Comparison of ENCODE assay signal across 8 cellular contexts in the genomic region with DNA sequence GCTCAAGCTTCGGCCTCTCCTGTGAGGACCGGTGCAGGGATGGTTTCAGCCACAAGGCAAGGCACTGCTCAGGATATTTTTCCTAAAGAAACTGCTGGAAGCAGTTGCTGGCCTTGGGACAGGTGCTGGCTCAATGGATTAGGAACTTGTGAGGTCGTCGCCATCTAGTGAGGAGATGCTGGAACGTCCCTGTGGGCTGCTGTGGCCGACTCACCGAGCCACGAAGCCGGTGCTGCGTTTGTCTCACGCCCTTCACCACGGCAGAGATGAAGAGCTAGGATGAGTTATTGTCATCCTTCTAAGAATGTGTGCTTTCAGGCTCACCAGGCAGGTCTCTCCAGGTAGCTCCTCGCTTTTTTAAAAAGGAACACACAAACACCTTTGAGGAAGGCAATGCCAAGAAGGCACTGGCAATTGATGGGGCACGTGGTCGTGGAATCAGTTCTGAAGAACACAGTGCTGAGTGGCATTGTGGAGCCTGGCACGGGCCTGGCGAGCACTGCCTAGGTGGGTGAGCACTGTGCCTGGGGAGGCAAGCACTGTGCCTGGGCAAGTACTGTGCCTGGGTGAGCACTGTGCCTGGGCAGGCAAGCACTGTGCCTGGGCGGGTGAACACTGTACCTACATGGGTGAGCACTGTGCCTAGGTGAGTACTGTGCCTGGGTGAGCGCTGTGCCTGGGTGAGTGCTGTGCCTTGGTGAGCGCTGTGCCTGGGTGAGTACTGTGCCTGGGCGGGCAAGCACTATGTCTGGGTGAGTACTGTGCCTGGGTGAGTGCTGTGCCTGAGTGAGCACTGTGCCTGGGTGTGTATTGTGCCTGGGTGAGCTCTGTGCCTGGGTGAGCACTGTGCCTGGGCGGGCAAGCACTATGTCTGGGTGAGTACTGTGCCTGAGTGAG.
A peak's percentile ranks its signal among the peaks of the same experiment; 100 is the strongest.
DNase-seq lines count a peak whose midpoint lies in the region; ATAC-seq, FAIRE-seq and TF ChIP-seq lines count a peak whose summit lies in the region.

No MANE protein-coding gene starts in this region.

- no peak overlapping the region for H3K23ac ChIP-seq in IMR-90 (ENCODE audit: low read depth, low read length)

- H3K27me3 ChIP-seq in IMR-90 (ENCODE audit: control insufficient read depth, insufficient read depth, low read length) = peaks cover 2% of the 10 kb centered on the region; the same call in 1 of the 2 replicates
- peaks cover 90% of the 10 kb centered on the region for H3K27me3 ChIP-seq in SJSA1 (replicated peaks)

- intact Hi-C loops in IMR-90 (cut with micrococcal nuclease) = loop anchor here (1.0 to 2.0 kb wide), 2 partner anchors 393 to 546 kb away; a partner anchor contains a TSS

- TF ChIP-seq CTCF in IMR-90 (conservative IDR thresholded peaks at IDR 0.05; ENCODE audit: low read depth, low read length) (peak; percentile 45), progenitor cell of endocrine pancreas (IDR thresholded peaks at IDR 0.05; ENCODE audit: unreplicated experiment) (peak; percentile 56)

- WGBS in IMR-90 (ENCODE audit: extremely low coverage in 2 of 2, insufficient read length in 1 of 2), 2 experiments = 71% methylated on average over 7 of the region's 22 CpGs; no CpG with 5 or more reads in 1 of the 2 experiments

- no peaks in the 10 kb centered on the region for H3K36me3 ChIP-seq in IMR-90 (ENCODE audit: control insufficient read depth, insufficient read depth, low read length)
- no peaks in the 10 kb centered on the region; the same call in 1 of the 2 replicates for H3K36me3 ChIP-seq in SJSA1

- no peak overlapping the region for H3K14ac ChIP-seq in IMR-90 (replicated peaks; ENCODE audit: low read depth, low read length)

- no peak overlapping the region for H2AFZ ChIP-seq in IMR-90 (replicated peaks; ENCODE audit: low read length, poor library complexity)

- H2BK15ac ChIP-seq in IMR-90 (ENCODE audit: low read depth, low read length) = no peak overlapping the region

- peaks cover 5% of the 10 kb centered on the region for H3K9me3 Mint-ChIP-seq in progenitor cell of endocrine pancreas (ENCODE audit: low read depth)

- TF ChIP-seq RAD21 in IMR-90 (IDR thresholded peaks at IDR 0.05; ENCODE audit: low read length) = peak; percentile 51

- H2AK9ac ChIP-seq in IMR-90 (replicated peaks; ENCODE audit: low read depth, low read length, poor library complexity) = no peak overlapping the region

- H3K27ac Mint-ChIP-seq in progenitor cell of endocrine pancreas = no peak overlapping the region

- H3K27ac ChIP-seq in IMR-90 (ENCODE audit: insufficient read depth, low read length) = no peak overlapping the region
- no peak overlapping the region for H3K27ac ChIP-seq in SJSA1

- TF ChIP-seq POLR2A in IMR-90 (IDR thresholded peaks at IDR 0.05; ENCODE audit: low read depth, low read length) = no peak

- peak; percentile 89 for ATAC-seq in IMR-90 (ENCODE audit: low read depth)
- no peak for ATAC-seq in GM21390 (IDR thresholded peaks at IDR 0.05; ENCODE audit: unreplicated experiment)
- no peak for ATAC-seq in GM19035 (IDR thresholded peaks at IDR 0.05; ENCODE audit: unreplicated experiment)

- H3K56ac ChIP-seq in IMR-90 (ENCODE audit: extremely low read depth, insufficient read depth, low read length) = no peak overlapping the region

- H2BK120ac ChIP-seq in IMR-90 (ENCODE audit: low read depth, low read length) = no peak overlapping the region

- no peak overlapping the region for H2BK5ac ChIP-seq in IMR-90 (ENCODE audit: low read depth, low read length, poor library complexity, severe bottlenecking)

- no peak overlapping the region for H4K91ac ChIP-seq in IMR-90 (ENCODE audit: insufficient read depth, low read depth, low read length)

- H3K27me3 Mint-ChIP-seq in progenitor cell of endocrine pancreas = peaks cover 33% of the 10 kb centered on the region

- no peaks in the 10 kb centered on the region for H3K9me3 ChIP-seq in IMR-90 (ENCODE audit: control insufficient read depth, insufficient read depth, low read length)
- peaks cover 5% of the 10 kb centered on the region; the same call in 1 of the 2 replicates for H3K9me3 ChIP-seq in SJSA1 (replicated peaks)

- no peak overlapping the region for H4K8ac ChIP-seq in IMR-90 (ENCODE audit: low read depth in 2 of 2, low read length in 2 of 2)

- FAIRE-seq in frontal cortex (lab: Jason Lieb, UNC) = no peak

- no peak overlapping the region for H2AK5ac ChIP-seq in IMR-90 (ENCODE audit: low read depth, low read length)

- POLR2A ChIA-PET in IMR-90 (lab: Charles Lee; ENCODE audit: unreplicated experiment) = no interaction called here

- H3K4me3 Mint-ChIP-seq in progenitor cell of endocrine pancreas (ENCODE audit: low read depth) = no peak overlapping the region

- H3K4me2 ChIP-seq in IMR-90 (ENCODE audit: low read depth, low read length) = no peak overlapping the region

- no peaks in the 10 kb centered on the region for H3K9me1 ChIP-seq in IMR-90 (ENCODE audit: insufficient read depth, low read length)

- H3K9ac ChIP-seq in IMR-90 (ENCODE audit: low read depth, low read length) = no peak overlapping the region

- no peaks in the 10 kb centered on the region for H4K20me1 ChIP-seq in IMR-90 (ENCODE audit: insufficient read depth, low read length)

- dilution Hi-C loops in IMR-90 (cut with HindIII; ENCODE audit: low sequenced_read_pairs, unreplicated experiment) = no loop called here

- CTCF ChIA-PET in IMR-90 (lab: Yijun Ruan, JAX) = interaction anchor here (0.7 kb wide), 1 partner anchor 392 kb away, joined by 3 read pairs; no protein-coding TSS in a partner anchor

- DNase-seq in DMS79 (lab: John Stamatoyannopoulos, UW) = peak; percentile 72
- peak; percentile 47 for DNase-seq in IMR-90
- peak; percentile 48 to 72 for DNase-seq in SJSA1 (ENCODE audit: low read depth in 1 of 2, low spot score in 2 of 2)
- DNase-seq in frontal cortex (ENCODE audit: low spot score in 2 of 2) = peak; percentile 59 to 71
- DNase-seq in progenitor cell of endocrine pancreas (ENCODE audit: low spot score, unreplicated experiment) = no peak
- no peak for DNase-seq in activated CD4-positive, CD25-positive, alpha-beta regulatory T cell treated with anti-CD3 and anti-CD28 coated beads, Interleukin-2, amount 50 U/mL, for 72 hours

- H3K4me3 ChIP-seq in IMR-90 (ENCODE audit: insufficient read depth, low read depth, low read length) (no peak overlapping the region), SJSA1 (no peak overlapping the region)

- H3K18ac ChIP-seq in IMR-90 (ENCODE audit: low read depth, low read length) = no peak overlapping the region

- no peaks in the 10 kb centered on the region for H3K79me1 ChIP-seq in IMR-90 (ENCODE audit: low read depth in 1 of 2, low read length in 2 of 2)

- no TSS peak for BruUV-seq in IMR-90 (replicated peaks; lab: Mats Ljungman, UMichigan)

- H2BK20ac ChIP-seq in IMR-90 (ENCODE audit: low read depth, low read length) = no peak overlapping the region

- in situ Hi-C loops in IMR-90 (cut with MboI; ENCODE audit: low sequenced_read_pairs) = no loop called here

- no peaks in the 10 kb centered on the region for H3K36me3 Mint-ChIP-seq in progenitor cell of endocrine pancreas (ENCODE audit: insufficient read depth)

- no peaks in the 10 kb centered on the region for H3K4me1 Mint-ChIP-seq in progenitor cell of endocrine pancreas (ENCODE audit: low read depth)

- no peak overlapping the region for H3K4ac ChIP-seq in IMR-90 (ENCODE audit: low read depth, low read length)

- H3K4me1 ChIP-seq in IMR-90 (ENCODE audit: control insufficient read depth, insufficient read depth, low read length) = no peaks in the 10 kb centered on the region
- H3K4me1 ChIP-seq in SJSA1 (replicated peaks) = peaks cover 4% of the 10 kb centered on the region; the same call in 1 of the 2 replicates

- no peak overlapping the region for H4K5ac ChIP-seq in IMR-90 (ENCODE audit: low read depth, low read length)

TF ChIP-seq in IMR-90, 13 proteins besides CTCF, POLR2A, EP300 and RAD21:
- TF ChIP-seq MXI1 (IDR thresholded peaks at IDR 0.05; ENCODE audit: borderline replicate concordance, low read depth, low read length) (no peak), MAZ (IDR thresholded peaks at IDR 0.05; ENCODE audit: borderline replicate concordance, low read depth, low read length) (no peak), BHLHE40 (IDR thresholded peaks at IDR 0.05; ENCODE audit: low read depth, low read length) (no peak), SMC3 (IDR thresholded peaks at IDR 0.05; ENCODE audit: low read depth, low read length) (no peak; the same call in 1 of the 2 replicates), CEBPB (IDR thresholded peaks at IDR 0.05; ENCODE audit: low read depth, low read length) (no peak), RFX5 (IDR thresholded peaks at IDR 0.05; ENCODE audit: low read depth, low read length) (no peak), FOS (IDR thresholded peaks at IDR 0.05; ENCODE audit: low read depth, low read length) (no peak)
- TF ChIP-seq, protein P1, sequence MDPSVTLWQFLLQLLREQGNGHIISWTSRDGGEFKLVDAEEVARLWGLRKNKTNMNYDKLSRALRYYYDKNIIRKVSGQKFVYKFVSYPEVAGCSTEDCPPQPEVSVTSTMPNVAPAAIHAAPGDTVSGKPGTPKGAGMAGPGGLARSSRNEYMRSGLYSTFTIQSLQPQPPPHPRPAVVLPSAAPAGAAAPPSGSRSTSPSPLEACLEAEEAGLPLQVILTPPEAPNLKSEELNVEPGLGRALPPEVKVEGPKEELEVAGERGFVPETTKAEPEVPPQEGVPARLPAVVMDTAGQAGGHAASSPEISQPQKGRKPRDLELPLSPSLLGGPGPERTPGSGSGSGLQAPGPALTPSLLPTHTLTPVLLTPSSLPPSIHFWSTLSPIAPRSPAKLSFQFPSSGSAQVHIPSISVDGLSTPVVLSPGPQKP (IDR thresholded peaks at IDR 0.05; ENCODE audit: borderline replicate concordance, low read depth, low read length) = no peak
TF ChIP-seq in IMR-90: peak in this region for 0.

Comparison
In these comparisons a context has a peak if more than half of its experiments do, and no peak if none do; other contexts are left out.
1. DNase-seq: peak in DMS79 (single experiment), IMR-90 (single experiment), SJSA1 (2 of 2) and frontal cortex (2 of 2); none in progenitor cell of endocrine pancreas (single experiment) and activated CD4-positive, CD25-positive, alpha-beta regulatory T cell treated with anti-CD3 and anti-CD28 coated beads, Interleukin-2, amount 50 U/mL, for 72 hours (single experiment).